Comparison of ENCODE assay signal across 18 cellular contexts in the genomic region with DNA sequence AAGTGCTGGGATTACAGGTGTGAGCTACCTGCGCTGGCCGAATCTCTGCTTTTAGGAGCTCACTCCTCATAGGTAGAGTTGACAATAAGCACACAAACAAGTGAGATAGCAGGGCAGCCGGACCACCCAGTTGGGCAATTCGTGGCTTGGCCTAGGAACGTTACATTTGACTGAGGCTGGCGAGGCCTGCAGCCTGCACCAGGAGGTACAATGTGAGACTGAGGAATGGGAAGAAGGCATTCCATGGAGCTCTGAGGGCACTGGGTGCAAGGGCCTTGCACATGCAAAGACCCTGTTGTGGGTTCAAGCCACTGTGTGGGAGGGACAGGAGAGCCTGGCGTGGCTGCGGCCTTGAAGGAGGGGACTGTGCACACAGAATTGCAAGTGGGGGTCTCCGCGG.
"Had no signal": no experiment of that assay in that cellular context is flagged by ENCODE, and none has a peak within 500 bp of the region (broad histone marks: within the 10 kb centered on the region; RNA-seq: fewer than 3 reads in every experiment).

No MANE protein-coding gene starts in this region.

- H3K4me1 Mint-ChIP-seq: memory B cell had no signal

- H3K4me2 ChIP-seq: neural progenitor cell had no signal

- H3K9me3 ChIP-seq: heart left ventricle, right atrium auricular region, transverse colon had no signal

- FAIRE-seq: frontal cortex, islet of Langerhans, TTC549 had no signal

- ATAC-seq: activated CD8-positive, alpha-beta T cell treated with anti-CD3 and anti-CD28 coated beads, Interleukin-2, amount 10 ng/mL, durations not matched to agents 7 days and 5 days; stimulated activated memory B cell treated with anti-CD40 and anti-IgM and Interleukin-4, amounts not matched to agents 10 μg/mL and 1 μg/mL and 100 μg/mL, for 72 hours had no signal

- H3K9me3 Mint-ChIP-seq: memory B cell; stimulated activated memory B cell treated with anti-CD40 and anti-IgM and Interleukin-4, amounts not matched to agents 10 μg/mL and 1 μg/mL and 100 μg/mL, for 72 hours had no signal

- H3K27ac ChIP-seq: neural progenitor cell had no signal

- DNase-seq: activated CD4-positive, alpha-beta T cell treated with anti-CD3 and anti-CD28 coated beads for 1 hour; activated CD8-positive, alpha-beta memory T cell treated with anti-CD3 and anti-CD28 coated beads, Interleukin-2, amount 50 U/mL, for 48 hours; activated CD8-positive, alpha-beta T cell treated with anti-CD3 and anti-CD28 coated beads, Interleukin-2, amount 10 ng/mL, durations not matched to agents 7 days and 5 days; activated naive CD4-positive, alpha-beta T cell treated with Interleukin-2 at 50 U/mL for 16 hours; caudate nucleus; effector CD4-positive, alpha-beta T cell; stimulated activated CD4-positive, alpha-beta T cell treated with anti-CD3 and anti-CD28 coated beads, Interleukin-1b, Interleukin-23, amount 100 ng/mL, for 48 hours; T-helper 2 cell; transverse colon had no signal

- H3K27me3 Mint-ChIP-seq: memory B cell; stimulated activated memory B cell treated with anti-CD40 and anti-IgM and Interleukin-4, amounts not matched to agents 10 μg/mL and 1 μg/mL and 100 μg/mL, for 72 hours had no signal

- H3K36me3 ChIP-seq: neural progenitor cell, right atrium auricular region had no signal

- H3K4me3 Mint-ChIP-seq: activated CD8-positive, alpha-beta T cell treated with anti-CD3 and anti-CD28 coated beads, Interleukin-2, amount 10 ng/mL, durations not matched to agents 7 days and 5 days; memory B cell; neural progenitor cell; stimulated activated memory B cell treated with anti-CD40 and anti-IgM and Interleukin-4, amounts not matched to agents 10 μg/mL and 1 μg/mL and 100 μg/mL, for 72 hours had no signal

- H3K9ac ChIP-seq: neural progenitor cell had no signal

- H2AFZ ChIP-seq: neural progenitor cell had no signal

- H3K36me3 Mint-ChIP-seq: neural progenitor cell had no signal

- H3K27me3 ChIP-seq: heart left ventricle, neural progenitor cell, right atrium auricular region, transverse colon had no signal

- H3K4me3 ChIP-seq: coronary artery, heart left ventricle, neural progenitor cell, right atrium auricular region, transverse colon had no signal

- H3K27ac Mint-ChIP-seq: memory B cell, neural progenitor cell had no signal
